In the genomic region with DNA sequence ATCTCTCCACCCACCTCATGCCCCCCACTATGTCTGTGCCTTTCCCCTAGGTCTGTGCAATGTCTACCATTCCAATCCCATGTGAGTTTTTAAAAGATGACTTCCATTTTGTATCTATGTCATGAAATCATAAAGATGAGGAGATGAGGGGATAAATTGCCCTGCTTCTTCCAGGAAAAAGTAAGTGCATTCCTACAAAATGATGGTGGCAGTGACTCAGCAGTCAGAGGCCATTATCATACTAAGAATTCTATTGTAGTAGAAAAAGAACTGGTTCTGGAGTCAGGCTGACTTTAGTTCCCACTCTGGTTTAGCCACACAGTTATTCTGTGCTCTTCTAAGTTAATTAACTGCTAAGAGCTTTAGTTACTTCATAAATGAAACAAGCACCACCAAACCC, we compare ENCODE assay signal across 18 cellular contexts.
"Had no signal": no experiment of that assay in that cellular context is flagged by ENCODE, and none has a peak within 500 bp of the region (broad histone marks: within the 10 kb centered on the region; RNA-seq: fewer than 3 reads in every experiment).

No MANE protein-coding gene starts in this region.

- H3K36me3 ChIP-seq: ascending aorta, gastroesophageal sphincter, heart right ventricle, right atrium auricular region, suprapubic skin, upper lobe of right lung, WERI-Rb-1 had no signal

- H3K27ac ChIP-seq: ascending aorta, gastroesophageal sphincter, heart right ventricle, right atrium auricular region, suprapubic skin, upper lobe of right lung, WERI-Rb-1 had no signal

- DNase-seq: activated CD4-positive, alpha-beta memory T cell treated with anti-CD3 and anti-CD28 coated beads, Interleukin-2, amount 10 ng/mL, durations not matched to agents 7 days and 5 days; activated CD4-positive, alpha-beta T cell treated with anti-CD3 and anti-CD28 coated beads for 36 hours; activated naive CD4-positive, alpha-beta T cell treated with anti-CD3 and anti-CD28 coated beads, Interleukin-2, amount 10 ng/mL, durations not matched to agents 7 days and 5 days; activated T-cell treated with anti-CD3 and anti-CD28 coated beads, Interleukin-2, amount 50 U/mL, for 24 hours; dermis blood vessel endothelial cell; effector memory CD8-positive, alpha-beta T cell; heart right ventricle; naive thymus-derived CD8-positive, alpha-beta T cell; posterior cingulate gyrus; stimulated activated CD4-positive, alpha-beta T cell treated with anti-CD3 and anti-CD28 coated beads, Interleukin-4, amount 100 ng/mL, for 24 hours; stimulated activated naive CD4-positive, alpha-beta T cell treated with Interleukin-2 at 50 U/mL for 16 hours; T-helper 17 cell; upper lobe of right lung; WERI-Rb-1 had no signal

- H3K4me1 Mint-ChIP-seq: activated CD4-positive, alpha-beta memory T cell treated with anti-CD3 and anti-CD28 coated beads, Interleukin-2, amount 10 ng/mL, durations not matched to agents 7 days and 5 days; activated CD4-positive, alpha-beta T cell treated with anti-CD3 and anti-CD28 coated beads for 36 hours; activated naive CD4-positive, alpha-beta T cell treated with anti-CD3 and anti-CD28 coated beads, Interleukin-2, amount 10 ng/mL, durations not matched to agents 7 days and 5 days; naive thymus-derived CD8-positive, alpha-beta T cell; T-helper 17 cell had no signal

- H3K4me3 ChIP-seq: ascending aorta, gastroesophageal sphincter, heart right ventricle, right atrium auricular region, suprapubic skin, upper lobe of right lung had no signal

- H3K4me1 ChIP-seq: ascending aorta, gastroesophageal sphincter, heart right ventricle, right atrium auricular region, suprapubic skin, upper lobe of right lung had no signal

- H3K27me3 ChIP-seq: ascending aorta, gastroesophageal sphincter, heart right ventricle, right atrium auricular region, suprapubic skin, upper lobe of right lung had no signal

- H3K27me3 Mint-ChIP-seq: activated CD4-positive, alpha-beta memory T cell treated with anti-CD3 and anti-CD28 coated beads, Interleukin-2, amount 10 ng/mL, durations not matched to agents 7 days and 5 days; activated CD4-positive, alpha-beta T cell treated with anti-CD3 and anti-CD28 coated beads for 36 hours; activated naive CD4-positive, alpha-beta T cell treated with anti-CD3 and anti-CD28 coated beads, Interleukin-2, amount 10 ng/mL, durations not matched to agents 7 days and 5 days; activated T-cell treated with anti-CD3 and anti-CD28 coated beads, Interleukin-2, amount 50 U/mL, for 24 hours; effector memory CD8-positive, alpha-beta T cell; T-helper 17 cell had no signal

- H3K36me3 Mint-ChIP-seq: activated naive CD4-positive, alpha-beta T cell treated with anti-CD3 and anti-CD28 coated beads, Interleukin-2, amount 10 ng/mL, durations not matched to agents 7 days and 5 days; naive thymus-derived CD8-positive, alpha-beta T cell had no signal

- ATAC-seq: activated CD4-positive, alpha-beta T cell treated with anti-CD3 and anti-CD28 coated beads for 36 hours; effector memory CD8-positive, alpha-beta T cell; gastroesophageal sphincter; heart right ventricle; naive thymus-derived CD8-positive, alpha-beta T cell; T-helper 17 cell; upper lobe of right lung had no signal

- H3K9me3 ChIP-seq: ascending aorta, gastroesophageal sphincter, heart right ventricle, right atrium auricular region, suprapubic skin, upper lobe of right lung had no signal

- H3K27ac Mint-ChIP-seq: activated CD4-positive, alpha-beta memory T cell treated with anti-CD3 and anti-CD28 coated beads, Interleukin-2, amount 10 ng/mL, durations not matched to agents 7 days and 5 days; activated CD4-positive, alpha-beta T cell treated with anti-CD3 and anti-CD28 coated beads for 36 hours; activated naive CD4-positive, alpha-beta T cell treated with anti-CD3 and anti-CD28 coated beads, Interleukin-2, amount 10 ng/mL, durations not matched to agents 7 days and 5 days; activated T-cell treated with anti-CD3 and anti-CD28 coated beads, Interleukin-2, amount 50 U/mL, for 24 hours; effector memory CD8-positive, alpha-beta T cell; naive thymus-derived CD8-positive, alpha-beta T cell; T-helper 17 cell had no signal

- H3K4me3 Mint-ChIP-seq: activated CD4-positive, alpha-beta memory T cell treated with anti-CD3 and anti-CD28 coated beads, Interleukin-2, amount 10 ng/mL, durations not matched to agents 7 days and 5 days; activated CD4-positive, alpha-beta T cell treated with anti-CD3 and anti-CD28 coated beads for 36 hours; activated naive CD4-positive, alpha-beta T cell treated with anti-CD3 and anti-CD28 coated beads, Interleukin-2, amount 10 ng/mL, durations not matched to agents 7 days and 5 days; activated T-cell treated with anti-CD3 and anti-CD28 coated beads, Interleukin-2, amount 50 U/mL, for 24 hours; effector memory CD8-positive, alpha-beta T cell; naive thymus-derived CD8-positive, alpha-beta T cell; T-helper 17 cell had no signal
